Comparison of ENCODE assay signal across 2 cellular contexts in the genomic region with DNA sequence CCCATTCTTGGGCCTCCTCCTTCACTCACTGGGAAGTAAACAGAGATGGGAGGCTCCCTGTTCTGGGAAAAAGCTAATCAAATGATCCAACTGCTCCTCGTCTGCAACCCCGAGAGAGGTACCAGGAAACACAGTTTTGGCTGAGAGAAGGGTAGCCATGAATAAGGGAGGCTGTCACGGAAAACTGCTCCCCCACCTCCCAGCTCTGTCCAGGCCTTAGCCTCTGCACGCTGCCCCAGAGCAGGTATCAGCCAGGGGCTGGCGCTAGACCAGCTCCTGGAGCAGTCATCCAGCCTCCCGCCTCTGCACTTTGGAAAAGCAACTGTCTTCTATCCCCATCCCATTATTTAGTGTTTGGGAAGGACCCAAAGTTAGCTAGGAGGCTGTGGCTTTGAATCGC.
TF ChIP-seq lines count a peak whose summit lies in the region.

No MANE protein-coding gene starts in this region.

TF ChIP-seq in HepG2, 621 proteins besides CTCF, POLR2A, EP300 and RAD21:
- no peak for TF ChIP-seq GFI1 (CRISPR knock-in tag; IDR thresholded peaks at IDR 0.05; ENCODE audit: borderline replicate concordance)
- TF ChIP-seq U2AF2 (IDR thresholded peaks at IDR 0.05; ENCODE audit: low read depth, low read length): no peak
- TF ChIP-seq ZC3H13 (CRISPR knock-in tag; IDR thresholded peaks at IDR 0.05): no peak
- TF ChIP-seq, protein P1, sequence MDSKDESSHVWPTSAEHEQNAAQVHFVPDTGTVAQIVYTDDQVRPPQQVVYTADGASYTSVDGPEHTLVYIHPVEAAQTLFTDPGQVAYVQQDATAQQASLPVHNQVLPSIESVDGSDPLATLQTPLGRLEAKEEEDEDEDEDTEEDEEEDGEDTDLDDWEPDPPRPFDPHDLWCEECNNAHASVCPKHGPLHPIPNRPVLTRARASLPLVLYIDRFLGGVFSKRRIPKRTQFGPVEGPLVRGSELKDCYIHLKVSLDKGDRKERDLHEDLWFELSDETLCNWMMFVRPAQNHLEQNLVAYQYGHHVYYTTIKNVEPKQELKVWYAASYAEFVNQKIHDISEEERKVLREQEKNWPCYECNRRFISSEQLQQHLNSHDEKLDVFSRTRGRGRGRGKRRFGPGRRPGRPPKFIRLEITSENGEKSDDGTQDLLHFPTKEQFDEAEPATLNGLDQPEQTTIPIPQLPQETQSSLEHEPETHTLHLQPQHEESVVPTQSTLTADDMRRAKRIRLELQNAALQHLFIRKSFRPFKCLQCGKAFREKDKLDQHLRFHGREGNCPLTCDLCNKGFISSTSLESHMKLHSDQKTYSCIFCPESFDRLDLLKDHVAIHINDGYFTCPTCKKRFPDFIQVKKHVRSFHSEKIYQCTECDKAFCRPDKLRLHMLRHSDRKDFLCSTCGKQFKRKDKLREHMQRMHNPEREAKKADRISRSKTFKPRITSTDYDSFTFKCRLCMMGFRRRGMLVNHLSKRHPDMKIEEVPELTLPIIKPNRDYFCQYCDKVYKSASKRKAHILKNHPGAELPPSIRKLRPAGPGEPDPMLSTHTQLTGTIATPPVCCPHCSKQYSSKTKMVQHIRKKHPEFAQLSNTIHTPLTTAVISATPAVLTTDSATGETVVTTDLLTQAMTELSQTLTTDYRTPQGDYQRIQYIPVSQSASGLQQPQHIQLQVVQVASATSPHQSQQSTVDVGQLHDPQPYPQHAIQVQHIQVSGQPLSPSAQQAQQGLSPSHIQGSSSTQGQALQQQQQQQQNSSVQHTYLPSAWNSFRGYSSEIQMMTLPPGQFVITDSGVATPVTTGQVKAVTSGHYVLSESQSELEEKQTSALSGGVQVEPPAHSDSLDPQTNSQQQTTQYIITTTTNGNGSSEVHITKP (CRISPR knock-in tag; IDR thresholded peaks at IDR 0.05; ENCODE audit: low read depth): no peak
- no peak for TF ChIP-seq RFX5 (IDR thresholded peaks at IDR 0.05; ENCODE audit: low read depth, low read length)
- TF ChIP-seq ELF3 (CRISPR knock-in tag; IDR thresholded peaks at IDR 0.05): no peak
- no peak for TF ChIP-seq ATAD3A (CRISPR knock-in tag; IDR thresholded peaks at IDR 0.05)
- TF ChIP-seq ZFY (CRISPR knock-in tag; IDR thresholded peaks at IDR 0.05): no peak
- TF ChIP-seq HHEX (CRISPR knock-in tag; IDR thresholded peaks at IDR 0.05): no peak
- TF ChIP-seq ZNF569 (CRISPR knock-in tag; IDR thresholded peaks at IDR 0.05; ENCODE audit: borderline replicate concordance): no peak
- no peak for TF ChIP-seq ZNF841 (CRISPR knock-in tag; IDR thresholded peaks at IDR 0.05; ENCODE audit: borderline replicate concordance)
- TF ChIP-seq, protein P2, sequence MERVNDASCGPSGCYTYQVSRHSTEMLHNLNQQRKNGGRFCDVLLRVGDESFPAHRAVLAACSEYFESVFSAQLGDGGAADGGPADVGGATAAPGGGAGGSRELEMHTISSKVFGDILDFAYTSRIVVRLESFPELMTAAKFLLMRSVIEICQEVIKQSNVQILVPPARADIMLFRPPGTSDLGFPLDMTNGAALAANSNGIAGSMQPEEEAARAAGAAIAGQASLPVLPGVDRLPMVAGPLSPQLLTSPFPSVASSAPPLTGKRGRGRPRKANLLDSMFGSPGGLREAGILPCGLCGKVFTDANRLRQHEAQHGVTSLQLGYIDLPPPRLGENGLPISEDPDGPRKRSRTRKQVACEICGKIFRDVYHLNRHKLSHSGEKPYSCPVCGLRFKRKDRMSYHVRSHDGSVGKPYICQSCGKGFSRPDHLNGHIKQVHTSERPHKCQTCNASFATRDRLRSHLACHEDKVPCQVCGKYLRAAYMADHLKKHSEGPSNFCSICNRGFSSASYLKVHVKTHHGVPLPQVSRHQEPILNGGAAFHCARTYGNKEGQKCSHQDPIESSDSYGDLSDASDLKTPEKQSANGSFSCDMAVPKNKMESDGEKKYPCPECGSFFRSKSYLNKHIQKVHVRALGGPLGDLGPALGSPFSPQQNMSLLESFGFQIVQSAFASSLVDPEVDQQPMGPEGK (CRISPR knock-in tag; IDR thresholded peaks at IDR 0.05): no peak
- TF ChIP-seq YY1 (IDR thresholded peaks at IDR 0.05; ENCODE audit: insufficient read depth, insufficient replicate concordance, low read depth, low read length): no peak
- no peak for TF ChIP-seq SIX1 (CRISPR knock-in tag; IDR thresholded peaks at IDR 0.05; ENCODE audit: borderline replicate concordance)
- no peak for TF ChIP-seq SNAPC2 (CRISPR knock-in tag; IDR thresholded peaks at IDR 0.05)

TF ChIP-seq in K562, 482 proteins besides CTCF, POLR2A, EP300 and RAD21:
- no peak for TF ChIP-seq STAT5A (IDR thresholded peaks at IDR 0.05; ENCODE audit: borderline replicate concordance, low read length)
- no peak for TF ChIP-seq TSC22D4 (tag; IDR thresholded peaks at IDR 0.05)
- no peak for TF ChIP-seq MTA2 (IDR thresholded peaks at IDR 0.05; ENCODE audit: low read depth)
- TF ChIP-seq, protein P3, sequence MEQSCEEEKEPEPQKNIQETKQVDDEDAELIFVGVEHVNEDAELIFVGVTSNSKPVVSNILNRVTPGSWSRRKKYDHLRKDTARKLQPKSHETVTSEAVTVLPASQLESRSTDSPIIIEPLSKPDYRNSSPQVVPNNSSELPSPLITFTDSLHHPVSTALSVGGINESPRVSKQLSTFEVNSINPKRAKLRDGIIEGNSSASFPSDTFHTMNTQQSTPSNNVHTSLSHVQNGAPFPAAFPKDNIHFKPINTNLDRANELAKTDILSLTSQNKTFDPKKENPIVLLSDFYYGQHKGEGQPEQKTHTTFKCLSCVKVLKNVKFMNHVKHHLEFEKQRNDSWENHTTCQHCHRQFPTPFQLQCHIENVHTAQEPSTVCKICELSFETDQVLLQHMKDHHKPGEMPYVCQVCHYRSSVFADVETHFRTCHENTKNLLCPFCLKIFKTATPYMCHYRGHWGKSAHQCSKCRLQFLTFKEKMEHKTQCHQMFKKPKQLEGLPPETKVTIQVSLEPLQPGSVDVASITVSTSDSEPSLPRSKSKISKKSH (CRISPR knock-in tag; IDR thresholded peaks at IDR 0.05): no peak
- no peak for TF ChIP-seq PML (IDR thresholded peaks at IDR 0.05; ENCODE audit: low read length)
- no peak for TF ChIP-seq HLTF (IDR thresholded peaks at IDR 0.05)
- TF ChIP-seq GATAD2B (IDR thresholded peaks at IDR 0.05; ENCODE audit: borderline replicate concordance): no peak
- no peak for TF ChIP-seq SRSF7 (optimal IDR thresholded peaks at IDR 0.05; ENCODE audit: low read depth, low read length)
- TF ChIP-seq ZNF695 (CRISPR knock-in tag; IDR thresholded peaks at IDR 0.05): no peak
- no peak for TF ChIP-seq NFE2 (IDR thresholded peaks at IDR 0.05; ENCODE audit: low read depth)
- TF ChIP-seq, protein P4, sequence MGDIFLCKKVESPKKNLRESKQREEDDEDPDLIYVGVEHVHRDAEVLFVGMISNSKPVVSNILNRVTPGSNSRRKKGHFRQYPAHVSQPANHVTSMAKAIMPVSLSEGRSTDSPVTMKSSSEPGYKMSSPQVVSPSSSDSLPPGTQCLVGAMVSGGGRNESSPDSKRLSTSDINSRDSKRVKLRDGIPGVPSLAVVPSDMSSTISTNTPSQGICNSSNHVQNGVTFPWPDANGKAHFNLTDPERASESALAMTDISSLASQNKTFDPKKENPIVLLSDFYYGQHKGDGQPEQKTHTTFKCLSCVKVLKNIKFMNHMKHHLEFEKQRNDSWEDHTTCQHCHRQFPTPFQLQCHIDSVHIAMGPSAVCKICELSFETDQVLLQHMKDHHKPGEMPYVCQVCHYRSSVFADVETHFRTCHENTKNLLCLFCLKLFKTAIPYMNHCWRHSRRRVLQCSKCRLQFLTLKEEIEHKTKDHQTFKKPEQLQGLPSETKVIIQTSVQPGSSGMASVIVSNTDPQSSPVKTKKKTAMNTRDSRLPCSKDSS (IDR thresholded peaks at IDR 0.05; ENCODE audit: low read depth, partially characterized antibody): no peak
- no peak for TF ChIP-seq CBX8 (IDR thresholded peaks at IDR 0.05; ENCODE audit: borderline replicate concordance, extremely low read depth, low read depth, low read length, poor library complexity, severe bottlenecking)
- TF ChIP-seq CCAR2 (IDR thresholded peaks at IDR 0.05; ENCODE audit: low read depth, low read length): no peak
- TF ChIP-seq, protein P5, sequence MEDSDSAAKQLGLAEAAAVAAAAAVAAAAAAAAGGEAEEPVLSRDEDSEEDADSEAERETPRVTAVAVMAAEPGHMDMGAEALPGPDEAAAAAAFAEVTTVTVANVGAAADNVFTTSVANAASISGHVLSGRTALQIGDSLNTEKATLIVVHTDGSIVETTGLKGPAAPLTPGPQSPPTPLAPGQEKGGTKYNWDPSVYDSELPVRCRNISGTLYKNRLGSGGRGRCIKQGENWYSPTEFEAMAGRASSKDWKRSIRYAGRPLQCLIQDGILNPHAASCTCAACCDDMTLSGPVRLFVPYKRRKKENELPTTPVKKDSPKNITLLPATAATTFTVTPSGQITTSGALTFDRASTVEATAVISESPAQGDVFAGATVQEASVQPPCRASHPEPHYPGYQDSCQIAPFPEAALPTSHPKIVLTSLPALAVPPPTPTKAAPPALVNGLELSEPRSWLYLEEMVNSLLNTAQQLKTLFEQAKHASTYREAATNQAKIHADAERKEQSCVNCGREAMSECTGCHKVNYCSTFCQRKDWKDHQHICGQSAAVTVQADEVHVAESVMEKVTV (CRISPR knock-in tag; IDR thresholded peaks at IDR 0.05): no peak
- TF ChIP-seq, protein P6, sequence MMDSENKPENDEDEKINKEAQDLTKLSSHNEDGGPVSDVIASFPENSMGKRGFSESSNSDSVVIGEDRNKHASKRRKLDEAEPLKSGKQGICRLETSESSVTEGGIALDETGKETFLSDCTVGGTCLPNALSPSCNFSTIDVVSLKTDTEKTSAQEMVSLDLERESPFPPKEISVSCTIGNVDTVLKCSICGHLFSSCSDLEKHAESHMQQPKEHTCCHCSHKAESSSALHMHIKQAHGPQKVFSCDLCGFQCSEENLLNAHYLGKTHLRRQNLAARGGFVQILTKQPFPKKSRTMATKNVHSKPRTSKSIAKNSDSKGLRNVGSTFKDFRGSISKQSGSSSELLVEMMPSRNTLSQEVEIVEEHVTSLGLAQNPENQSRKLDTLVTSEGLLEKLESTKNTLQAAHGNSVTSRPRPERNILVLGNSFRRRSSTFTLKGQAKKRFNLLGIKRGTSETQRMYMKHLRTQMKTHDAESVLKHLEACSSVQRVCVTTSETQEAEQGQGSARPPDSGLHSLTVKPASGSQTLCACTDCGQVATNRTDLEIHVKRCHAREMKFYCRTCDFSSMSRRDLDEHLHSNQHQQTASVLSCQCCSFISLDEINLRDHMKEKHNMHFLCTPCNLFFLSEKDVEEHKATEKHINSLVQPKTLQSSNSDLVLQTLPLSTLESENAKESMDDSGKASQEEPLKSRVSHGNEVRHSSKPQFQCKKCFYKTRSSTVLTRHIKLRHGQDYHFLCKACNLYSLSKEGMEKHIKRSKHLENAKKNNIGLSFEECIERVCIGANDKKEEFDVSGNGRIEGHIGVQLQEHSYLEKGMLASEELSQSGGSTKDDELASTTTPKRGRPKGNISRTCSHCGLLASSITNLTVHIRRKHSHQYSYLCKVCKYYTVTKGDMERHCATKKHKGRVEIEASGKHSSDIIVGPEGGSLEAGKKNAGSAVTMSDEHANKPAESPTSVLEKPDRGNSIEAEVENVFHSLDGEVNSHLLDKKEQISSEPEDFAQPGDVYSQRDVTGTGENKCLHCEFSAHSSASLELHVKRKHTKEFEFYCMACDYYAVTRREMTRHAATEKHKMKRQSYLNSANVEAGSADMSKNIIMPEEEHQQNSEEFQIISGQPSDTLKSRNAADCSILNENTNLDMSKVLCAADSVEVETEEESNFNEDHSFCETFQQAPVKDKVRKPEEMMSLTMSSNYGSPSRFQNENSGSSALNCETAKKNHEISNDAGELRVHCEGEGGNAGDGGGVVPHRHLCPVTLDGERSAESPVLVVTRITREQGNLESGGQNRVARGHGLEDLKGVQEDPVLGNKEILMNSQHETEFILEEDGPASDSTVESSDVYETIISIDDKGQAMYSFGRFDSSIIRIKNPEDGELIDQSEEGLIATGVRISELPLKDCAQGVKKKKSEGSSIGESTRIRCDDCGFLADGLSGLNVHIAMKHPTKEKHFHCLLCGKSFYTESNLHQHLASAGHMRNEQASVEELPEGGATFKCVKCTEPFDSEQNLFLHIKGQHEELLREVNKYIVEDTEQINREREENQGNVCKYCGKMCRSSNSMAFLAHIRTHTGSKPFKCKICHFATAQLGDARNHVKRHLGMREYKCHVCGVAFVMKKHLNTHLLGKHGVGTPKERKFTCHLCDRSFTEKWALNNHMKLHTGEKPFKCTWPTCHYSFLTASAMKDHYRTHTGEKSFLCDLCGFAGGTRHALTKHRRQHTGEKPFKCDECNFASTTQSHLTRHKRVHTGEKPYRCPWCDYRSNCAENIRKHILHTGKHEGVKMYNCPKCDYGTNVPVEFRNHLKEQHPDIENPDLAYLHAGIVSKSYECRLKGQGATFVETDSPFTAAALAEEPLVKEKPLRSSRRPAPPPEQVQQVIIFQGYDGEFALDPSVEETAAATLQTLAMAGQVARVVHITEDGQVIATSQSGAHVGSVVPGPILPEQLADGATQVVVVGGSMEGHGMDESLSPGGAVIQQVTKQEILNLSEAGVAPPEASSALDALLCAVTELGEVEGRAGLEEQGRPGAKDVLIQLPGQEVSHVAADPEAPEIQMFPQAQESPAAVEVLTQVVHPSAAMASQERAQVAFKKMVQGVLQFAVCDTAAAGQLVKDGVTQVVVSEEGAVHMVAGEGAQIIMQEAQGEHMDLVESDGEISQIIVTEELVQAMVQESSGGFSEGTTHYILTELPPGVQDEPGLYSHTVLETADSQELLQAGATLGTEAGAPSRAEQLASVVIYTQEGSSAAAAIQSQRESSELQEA (IDR thresholded peaks at IDR 0.05; ENCODE audit: low read depth): no peak
- TF ChIP-seq, protein P2 (CRISPR knock-in tag; IDR thresholded peaks at IDR 0.05; ENCODE audit: borderline replicate concordance): no peak
- TF ChIP-seq ZNF584 (CRISPR knock-in tag; IDR thresholded peaks at IDR 0.05; ENCODE audit: low read depth): no peak
- TF ChIP-seq, protein P7, sequence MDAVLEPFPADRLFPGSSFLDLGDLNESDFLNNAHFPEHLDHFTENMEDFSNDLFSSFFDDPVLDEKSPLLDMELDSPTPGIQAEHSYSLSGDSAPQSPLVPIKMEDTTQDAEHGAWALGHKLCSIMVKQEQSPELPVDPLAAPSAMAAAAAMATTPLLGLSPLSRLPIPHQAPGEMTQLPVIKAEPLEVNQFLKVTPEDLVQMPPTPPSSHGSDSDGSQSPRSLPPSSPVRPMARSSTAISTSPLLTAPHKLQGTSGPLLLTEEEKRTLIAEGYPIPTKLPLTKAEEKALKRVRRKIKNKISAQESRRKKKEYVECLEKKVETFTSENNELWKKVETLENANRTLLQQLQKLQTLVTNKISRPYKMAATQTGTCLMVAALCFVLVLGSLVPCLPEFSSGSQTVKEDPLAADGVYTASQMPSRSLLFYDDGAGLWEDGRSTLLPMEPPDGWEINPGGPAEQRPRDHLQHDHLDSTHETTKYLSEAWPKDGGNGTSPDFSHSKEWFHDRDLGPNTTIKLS (IDR thresholded peaks at IDR 0.05; ENCODE audit: borderline replicate concordance, low read depth): no peak
